ENCODE assay signal across 29 cellular contexts in genomic region chr17:17165666-17166308, GRCh38. TPM values are rescaled to one million over a fixed set of nuclear protein-coding genes. Genes with fewer than 3 reads are reported as not detected.
"Had no signal": no experiment of that assay in that cellular context is flagged by ENCODE, and none has a peak within 500 bp of the region (broad histone marks: within the 10 kb centered on the region; RNA-seq: fewer than 3 reads in every experiment).

No MANE protein-coding gene starts in this region.

- H3K27me3 ChIP-seq: ascending aorta, body of pancreas, MG63, SJCRH30 had no signal

- H3K9ac ChIP-seq: SK-N-SH had no signal

- H3K9me3 ChIP-seq: ascending aorta, body of pancreas, MG63, SJCRH30, SK-N-SH had no signal

- H3K4me1 ChIP-seq: ascending aorta, body of pancreas, SJCRH30 had no signal

- FAIRE-seq: bronchial epithelial cell had no signal

- H3K27me3 Mint-ChIP-seq: activated CD8-positive, alpha-beta T cell treated with anti-CD3 and anti-CD28 coated beads for 36 hours; activated naive CD4-positive, alpha-beta T cell treated with anti-CD3 and anti-CD28 coated beads, Interleukin-2, amount 50 U/mL, for 24 hours; central memory CD8-positive, alpha-beta T cell had no signal

- DNase-seq: activated CD4-positive, alpha-beta T cell treated with anti-CD3 and anti-CD28 coated beads for 4 hours; activated CD8-positive, alpha-beta memory T cell treated with anti-CD3 and anti-CD28 coated beads, Interleukin-2, amount 50 U/mL, for 4 hours; activated CD8-positive, alpha-beta T cell treated with anti-CD3 and anti-CD28 coated beads for 36 hours; activated effector memory CD4-positive, alpha-beta T cell treated with Interleukin-2 at 50 U/mL for 16 hours; activated naive CD4-positive, alpha-beta T cell; activated T-cell treated with anti-CD3 and anti-CD28 coated beads, Interleukin-2, amount 50 U/mL, for 72 hours; amniotic stem cell; body of pancreas; MG63; MV-4-11; NCI-H1092 treated with DMSO at 0.1 percent for 48 hours; NCI-H1417 treated with DMSO at 0.1 percent for 48 hours; NCI-H1694; NCI-H2029; NCI-H345; NCI-H510A; NCI-H526 treated with DMSO at 0.1 percent for 48 hours; NCI-H82; SJCRH30; SK-N-SH; T-helper 1 cell had no signal

- H3K27ac ChIP-seq: ascending aorta, body of pancreas, SJCRH30 had no signal

- H3K4me2 ChIP-seq: SK-N-SH had no signal

- H3K9me3 Mint-ChIP-seq: activated CD8-positive, alpha-beta T cell treated with anti-CD3 and anti-CD28 coated beads for 36 hours; activated naive CD4-positive, alpha-beta T cell treated with anti-CD3 and anti-CD28 coated beads, Interleukin-2, amount 50 U/mL, for 24 hours; activated T-cell treated with anti-CD3 and anti-CD28 coated beads, Interleukin-2, amount 50 U/mL, for 72 hours; central memory CD8-positive, alpha-beta T cell; T-helper 2 cell treated with Interferon-gamma antibody and Interleukin-4, amounts not matched to agents 5 μg/mL and 100 μg/mL, for 36 hours had no signal

- H3K27ac Mint-ChIP-seq: activated naive CD4-positive, alpha-beta T cell treated with anti-CD3 and anti-CD28 coated beads, Interleukin-2, amount 50 U/mL, for 24 hours; activated T-cell treated with anti-CD3 and anti-CD28 coated beads, Interleukin-2, amount 50 U/mL, for 72 hours; T-helper 2 cell treated with Interferon-gamma antibody and Interleukin-4, amounts not matched to agents 5 μg/mL and 100 μg/mL, for 36 hours had no signal

- H3K4me3 ChIP-seq: ascending aorta, body of pancreas, MG63, SJCRH30 had no signal

- ATAC-seq: activated CD4-positive, CD25-positive, alpha-beta regulatory T cell treated with anti-CD3 and anti-CD28 coated beads, Interleukin-2, amount 50 U/mL, for 24 hours; activated CD8-positive, alpha-beta T cell treated with anti-CD3 and anti-CD28 coated beads for 36 hours; activated T-cell treated with anti-CD3 and anti-CD28 coated beads, Interleukin-2, amount 50 U/mL, for 72 hours; body of pancreas; Right ventricle myocardium inferior had no signal

- H3K4me3 Mint-ChIP-seq: activated CD8-positive, alpha-beta T cell treated with anti-CD3 and anti-CD28 coated beads for 36 hours; activated naive CD4-positive, alpha-beta T cell treated with anti-CD3 and anti-CD28 coated beads, Interleukin-2, amount 50 U/mL, for 24 hours; activated T-cell treated with anti-CD3 and anti-CD28 coated beads, Interleukin-2, amount 50 U/mL, for 72 hours; central memory CD8-positive, alpha-beta T cell; T-helper 2 cell treated with Interferon-gamma antibody and Interleukin-4, amounts not matched to agents 5 μg/mL and 100 μg/mL, for 36 hours had no signal

RNA-seq across cellular contexts. Expression of gene PLD6, which starts 40.3 kb away (rescaled TPM):
- total RNA-seq: OCI-LY7 had no signal
